In the genomic region with DNA sequence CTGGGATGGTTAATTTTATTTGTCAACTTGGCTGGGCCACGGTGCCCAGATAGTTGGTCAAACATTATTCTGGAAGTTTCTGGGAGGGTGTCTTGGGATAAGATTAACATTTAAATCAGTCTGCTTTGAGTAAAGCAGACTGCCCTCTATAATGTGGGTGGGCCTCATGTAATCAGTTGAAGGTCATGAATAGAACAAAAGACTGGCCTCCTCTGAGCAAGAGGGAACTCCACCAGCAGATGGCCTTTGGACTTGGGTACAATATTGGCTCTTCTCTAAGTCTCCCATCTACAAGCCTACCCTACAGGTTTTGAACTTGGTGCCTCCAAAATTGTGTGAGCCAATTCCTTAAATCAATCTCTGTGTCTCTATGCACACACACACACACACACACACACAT, we compare ENCODE assay signal across 11 cellular contexts.
"Had no signal": no experiment of that assay in that cellular context is flagged by ENCODE, and none has a peak within 500 bp of the region (broad histone marks: within the 10 kb centered on the region; RNA-seq: fewer than 3 reads in every experiment).

No MANE protein-coding gene starts in this region.

- H3K4me3 Mint-ChIP-seq: GM23338, H9, HFFc6 had no signal

- H3K36me3 ChIP-seq: HAP-1 had no signal

- H3K9ac ChIP-seq: GM23248 had no signal

- H3K4me3 ChIP-seq: GM23248, GM23338, HAP-1 had no signal

- H3K9me3 ChIP-seq: HAP-1 had no signal

- ATAC-seq: GM23338, HCT116 had no signal

- H3K4me1 ChIP-seq: HAP-1 had no signal

- H3K4me1 Mint-ChIP-seq: GM23338 had no signal

- H3K9me3 Mint-ChIP-seq: GM23338, H9, HFFc6 had no signal

- DNase-seq: GM23248, GOT3, H7, H9, HCEC 1CT, HFFc6 had no signal

- H2AFZ ChIP-seq: GM23248, GM23338 had no signal

- H3K27ac Mint-ChIP-seq: GM23338, HFFc6 had no signal

- FAIRE-seq: H1, H54 had no signal

- H3K27ac ChIP-seq: GM23248 had no signal

- H3K4me2 ChIP-seq: GM23338 had no signal
